In genomic region chr14:75711134-75711795, GRCh38 we compare ENCODE assay signal across 8 cellular contexts. TPM values are rescaled to one million over a fixed set of nuclear protein-coding genes. Genes with fewer than 3 reads are reported as not detected.
DNase-seq lines count a peak whose midpoint lies in the region; ATAC-seq and TF ChIP-seq lines count a peak whose summit lies in the region.

No MANE protein-coding gene starts in this region.

- no peak overlapping the region for H3K18ac ChIP-seq in trophoblast cell (ENCODE audit: low read length)

- peak overlapping the region; percentile 94 for H2BK5ac ChIP-seq in trophoblast cell (ENCODE audit: low read depth, low read length, poor library complexity)

- DNase-seq in DMS79 treated with DMSO at 0.1 percent for 48 hours (lab: John Stamatoyannopoulos, UW) (peak; percentile 38), DMS79 (lab: John Stamatoyannopoulos, UW) (no peak), WERI-Rb-1 (peak; percentile 52), trophoblast cell (peak in 1 of 2 donors; percentile 49)
- no peak for DNase-seq in activated CD4-positive, CD25-positive, alpha-beta regulatory T cell treated with anti-CD3 and anti-CD28 coated beads, Interleukin-2, amount 50 U/mL, for 72 hours

- no peak overlapping the region for H3K23ac ChIP-seq in trophoblast cell (ENCODE audit: low read length)

- no peak overlapping the region for H2AK5ac ChIP-seq in trophoblast cell (ENCODE audit: low read length)

- H2BK12ac ChIP-seq in trophoblast cell (ENCODE audit: low read length) = peak overlapping the region; percentile 87

- peak overlapping the region; percentile 86 for H3K14ac ChIP-seq in trophoblast cell (ENCODE audit: low read length)

- H3K4me1 ChIP-seq in HUES64 (ENCODE audit: insufficient read depth, low read length) (peaks cover 26% of the 10 kb centered on the region; the same call in 1 of the 2 replicates), gastroesophageal sphincter (peaks cover 2 to 37% (median 12%) of the 10 kb centered on the region in 3 donors), trophoblast cell (ENCODE audit: control insufficient read depth in 1 of 2, insufficient read depth in 2 of 2, low read length in 2 of 2) (peaks cover 6 to 7% of the 10 kb centered on the region in 2 experiments)

- ATAC-seq in gastroesophageal sphincter = peak; percentile 44
- ATAC-seq in GM18858 (IDR thresholded peaks at IDR 0.05; ENCODE audit: unreplicated experiment) = no peak

- no peaks in the 10 kb centered on the region for H3K79me2 ChIP-seq in trophoblast cell (ENCODE audit: control insufficient read depth, insufficient read depth, low read length, poor library complexity)

- no peak overlapping the region for H3K4ac ChIP-seq in trophoblast cell (ENCODE audit: low read depth, low read length)

- peak overlapping the region; percentile 87 for H4K91ac ChIP-seq in trophoblast cell (ENCODE audit: low read depth, low read length)

- TF ChIP-seq POLR2A in gastroesophageal sphincter (IDR thresholded peaks at IDR 0.05) = no peak

- no peak overlapping the region for H3K4me3 ChIP-seq in HUES64 (ENCODE audit: low read length)
- H3K4me3 ChIP-seq in WERI-Rb-1 (ENCODE audit: low read depth, low read length) = no peak overlapping the region
- H3K4me3 ChIP-seq in gastroesophageal sphincter = no peak overlapping the region
- H3K4me3 ChIP-seq in trophoblast cell (ENCODE audit: low read depth, low read length) = no peak overlapping the region

- H3K9me3 ChIP-seq in HUES64 (ENCODE audit: insufficient read depth, low read depth, low read length) = no peaks in the 10 kb centered on the region
- H3K9me3 ChIP-seq in WERI-Rb-1 (ENCODE audit: severe bottlenecking) = no peaks in the 10 kb centered on the region
- H3K9me3 ChIP-seq in gastroesophageal sphincter = no peaks in the 10 kb centered on the region
- no peaks in the 10 kb centered on the region for H3K9me3 ChIP-seq in trophoblast cell (ENCODE audit: insufficient read depth, low read depth, low read length)

- H3K27me3 ChIP-seq in HUES64 (ENCODE audit: insufficient read depth, low read length) (no peaks in the 10 kb centered on the region), WERI-Rb-1 (ENCODE audit: insufficient read depth, low read depth, severe bottlenecking) (no peaks in the 10 kb centered on the region), gastroesophageal sphincter (no peaks in the 10 kb centered on the region), trophoblast cell (ENCODE audit: insufficient read depth, low read length) (no peaks in the 10 kb centered on the region)

- TF ChIP-seq CTCF in WERI-Rb-1 (IDR thresholded peaks at IDR 0.05; ENCODE audit: low read depth, low read length) = peak; percentile 81
- peak; percentile 58 to 84 (median 80) for TF ChIP-seq CTCF in gastroesophageal sphincter (IDR thresholded peaks at IDR 0.05)

- H4K8ac ChIP-seq in trophoblast cell (ENCODE audit: low read depth, low read length) = peak overlapping the region; percentile 76

- H3K36me3 ChIP-seq in HUES64 (ENCODE audit: insufficient read depth, low read length) = peaks cover 17% of the 10 kb centered on the region
- H3K36me3 ChIP-seq in WERI-Rb-1 = peaks cover 16% of the 10 kb centered on the region
- peaks cover 0 to 15% of the 10 kb centered on the region in 2 donors for H3K36me3 ChIP-seq in gastroesophageal sphincter
- H3K36me3 ChIP-seq in trophoblast cell (ENCODE audit: control insufficient read depth in 1 of 2, insufficient read depth in 2 of 2, low read length in 2 of 2) = peaks cover 0 to 3% of the 10 kb centered on the region in 2 experiments

- peak overlapping the region; percentile 42 for H3K4me2 ChIP-seq in trophoblast cell (ENCODE audit: low read length)

- H3K27ac ChIP-seq in HUES64 (ENCODE audit: low read depth, low read length) = peak overlapping the region; percentile 66
- peak overlapping the region; percentile 87 for H3K27ac ChIP-seq in WERI-Rb-1
- H3K27ac ChIP-seq in gastroesophageal sphincter = peak overlapping the region; percentile 19 to 83 (median 78)
- H3K27ac ChIP-seq in trophoblast cell (ENCODE audit: low read depth, low read length) = peak overlapping the region; percentile 89

- H3K79me1 ChIP-seq in trophoblast cell (ENCODE audit: low read length) = peaks cover 6% of the 10 kb centered on the region

- H2AFZ ChIP-seq in trophoblast cell (ENCODE audit: insufficient read depth, low read length, poor library complexity) = no peak overlapping the region

- H3K9ac ChIP-seq in HUES64 (ENCODE audit: low read depth, low read length) = no peak overlapping the region; the same call in 1 of the 2 replicates
- no peak overlapping the region for H3K9ac ChIP-seq in trophoblast cell (ENCODE audit: low read length)

- peak overlapping the region; percentile 95 for H2BK120ac ChIP-seq in trophoblast cell (ENCODE audit: insufficient read depth, low read length, poor library complexity)

- 69% methylated on average over 4 of the region's 4 CpGs for WGBS in HUES64
- WGBS in gastroesophageal sphincter (ENCODE audit: low coverage in 1 of 2), 2 donors = 46% methylated on average over 4 of the region's 4 CpGs; no CpG with 5 or more reads in 1 of the 2 donors
- no CpG with 5 or more reads among the region's 4 CpGs for WGBS in trophoblast cell (ENCODE audit: extremely low coverage, insufficient coverage, insufficient read length)

- no peak for TF ChIP-seq EP300 in gastroesophageal sphincter (IDR thresholded peaks at IDR 0.05)

- no peak overlapping the region for H4K12ac ChIP-seq in trophoblast cell (ENCODE audit: low read depth, low read length)

RNA-seq across cellular contexts. Expression of gene TTLL5, which starts 50.2 kb away (rescaled TPM):
- 18.5 TPM for polyA plus RNA-seq in HUES64 (2013, experiment 1 of 2)
- 21.3 TPM for polyA plus RNA-seq in HUES64 (2013, experiment 2 of 2)
- total RNA-seq in gastroesophageal sphincter = 10 to 100 TPM; 18.1 to 30.0 (median 22.1) TPM
- polyA plus RNA-seq in trophoblast cell (2013) = 26.0 and 27.2 TPM in 2 replicates

RNA-seq across cellular contexts. Expression of gene ERG28, which starts 50.6 kb away (rescaled TPM):
- 39.1 TPM for polyA plus RNA-seq in HUES64 (2013, experiment 1 of 2)
- 40.8 TPM for polyA plus RNA-seq in HUES64 (2013, experiment 2 of 2)
- 10 to 100 TPM in 1 of 4 donors, 1 to 10 TPM in 3; 6.2 to 13.4 (median 7.0) TPM for total RNA-seq in gastroesophageal sphincter
- 63.2 and 64.2 TPM in 2 replicates for polyA plus RNA-seq in trophoblast cell (2013)

Comparison
In these comparisons a context has a peak if more than half of its experiments do, and no peak if none do; other contexts are left out.
1. DNase-seq: peak in DMS79 treated with DMSO at 0.1 percent for 48 hours (single experiment) and WERI-Rb-1 (single experiment); none in DMS79 (single experiment) and activated CD4-positive, CD25-positive, alpha-beta regulatory T cell treated with anti-CD3 and anti-CD28 coated beads, Interleukin-2, amount 50 U/mL, for 72 hours (single experiment).
2. Peak in every context shown above with its lines, with median percentiles within 50 percentile points of each other: H3K27ac ChIP-seq.